Comparison of ENCODE assay signal across 8 cellular contexts in the genomic region with DNA sequence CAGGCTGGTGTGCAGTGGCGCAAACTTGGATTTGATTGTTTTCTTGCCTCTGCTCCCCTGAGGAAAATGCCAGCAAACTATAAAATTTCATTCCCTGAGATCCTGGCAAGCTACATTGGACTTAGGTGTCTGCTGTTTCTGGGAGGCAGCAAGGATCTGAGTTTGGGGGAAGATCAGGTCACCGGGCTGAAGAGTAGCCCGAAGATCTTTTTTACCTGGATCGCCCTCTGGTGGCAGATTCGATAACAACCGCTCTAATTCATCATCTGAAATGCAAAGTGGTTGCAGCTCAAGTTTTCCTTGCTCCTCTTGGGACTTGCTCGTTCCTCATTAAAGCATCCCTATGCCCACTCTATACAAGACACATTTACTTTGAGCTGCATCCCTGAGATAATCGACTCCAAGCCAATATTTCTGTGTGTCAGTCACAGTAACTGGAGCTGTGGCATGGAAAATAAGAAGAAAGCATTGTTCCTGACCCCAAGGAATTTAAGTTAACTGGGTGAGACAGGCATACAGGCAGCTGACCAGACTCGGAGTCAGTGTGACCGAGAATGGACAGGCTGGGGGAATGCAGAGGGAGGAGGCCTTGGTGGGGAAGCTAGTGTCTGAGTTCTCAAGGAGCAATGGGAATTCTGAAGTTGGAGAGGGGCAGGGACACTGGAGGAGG.
DNase-seq lines count a peak whose midpoint lies in the region; ATAC-seq, FAIRE-seq and TF ChIP-seq lines count a peak whose summit lies in the region.

No MANE protein-coding gene starts in this region.

- peaks cover 4% of the 10 kb centered on the region for H3K4me1 Mint-ChIP-seq in glutamatergic neuron (ENCODE audit: low read depth, unreplicated experiment)

- no peak overlapping the region for H3K27ac Mint-ChIP-seq in glutamatergic neuron (ENCODE audit: unreplicated experiment)

- peaks cover 9% of the 10 kb centered on the region for H3K9me3 Mint-ChIP-seq in glutamatergic neuron (ENCODE audit: unreplicated experiment)

- TF ChIP-seq CTCF in D721Med (IDR thresholded peaks at IDR 0.05; ENCODE audit: insufficient read depth, missing control alignments) = peak; percentile 64
- peak in 5 of 6 experiments; percentile 29 to 59 (median 56) for TF ChIP-seq CTCF in Peyer's patch (IDR thresholded peaks at IDR 0.05)
- peak; percentile 83 for TF ChIP-seq CTCF in glutamatergic neuron (IDR thresholded peaks at IDR 0.05; ENCODE audit: partially characterized antibody, unreplicated experiment)

- H3K27me3 ChIP-seq in Peyer's patch = no peaks in the 10 kb centered on the region

- no peak for TF ChIP-seq POLR2A in Peyer's patch (IDR thresholded peaks at IDR 0.05)

- H3K36me3 Mint-ChIP-seq in glutamatergic neuron (ENCODE audit: unreplicated experiment) = no peaks in the 10 kb centered on the region

- no peaks in the 10 kb centered on the region for H3K36me3 ChIP-seq in Peyer's patch

- H3K4me3 Mint-ChIP-seq in glutamatergic neuron (ENCODE audit: unreplicated experiment) = no peak overlapping the region

- H3K4me1 ChIP-seq in Peyer's patch = no peaks in the 10 kb centered on the region

- FAIRE-seq in D721Med (lab: Jason Lieb, UNC) = no peak

- no peak overlapping the region for H3K27ac ChIP-seq in Peyer's patch

- DNase-seq in D721Med (ENCODE audit: insufficient read length, low spot score) = no peak
- DNase-seq in Peyer's patch = peak in 2 of 3 donors; percentile 31 to 84
- peak; percentile 48 for DNase-seq in activated naive CD4-positive, alpha-beta T cell treated with Interleukin-2 at 50 U/mL for 16 hours
- DNase-seq in glutamatergic neuron = peak; percentile 73
- DNase-seq in retina = peak; percentile 69

- no peaks in the 10 kb centered on the region for H3K9me3 ChIP-seq in Peyer's patch

- no peaks in the 10 kb centered on the region for H3K27me3 Mint-ChIP-seq in glutamatergic neuron (ENCODE audit: unreplicated experiment)

- ATAC-seq in HG03159 (IDR thresholded peaks at IDR 0.05; ENCODE audit: unreplicated experiment) = peak; percentile 64
- ATAC-seq in GM19324 (IDR thresholded peaks at IDR 0.05; ENCODE audit: low FRiP score, unreplicated experiment) = no peak
- no peak for ATAC-seq in HG03097 (IDR thresholded peaks at IDR 0.05; ENCODE audit: low FRiP score, unreplicated experiment)

- no peak overlapping the region for H3K4me3 ChIP-seq in Peyer's patch
